10 cellular contexts compared by ENCODE assay signal in the genomic region with DNA sequence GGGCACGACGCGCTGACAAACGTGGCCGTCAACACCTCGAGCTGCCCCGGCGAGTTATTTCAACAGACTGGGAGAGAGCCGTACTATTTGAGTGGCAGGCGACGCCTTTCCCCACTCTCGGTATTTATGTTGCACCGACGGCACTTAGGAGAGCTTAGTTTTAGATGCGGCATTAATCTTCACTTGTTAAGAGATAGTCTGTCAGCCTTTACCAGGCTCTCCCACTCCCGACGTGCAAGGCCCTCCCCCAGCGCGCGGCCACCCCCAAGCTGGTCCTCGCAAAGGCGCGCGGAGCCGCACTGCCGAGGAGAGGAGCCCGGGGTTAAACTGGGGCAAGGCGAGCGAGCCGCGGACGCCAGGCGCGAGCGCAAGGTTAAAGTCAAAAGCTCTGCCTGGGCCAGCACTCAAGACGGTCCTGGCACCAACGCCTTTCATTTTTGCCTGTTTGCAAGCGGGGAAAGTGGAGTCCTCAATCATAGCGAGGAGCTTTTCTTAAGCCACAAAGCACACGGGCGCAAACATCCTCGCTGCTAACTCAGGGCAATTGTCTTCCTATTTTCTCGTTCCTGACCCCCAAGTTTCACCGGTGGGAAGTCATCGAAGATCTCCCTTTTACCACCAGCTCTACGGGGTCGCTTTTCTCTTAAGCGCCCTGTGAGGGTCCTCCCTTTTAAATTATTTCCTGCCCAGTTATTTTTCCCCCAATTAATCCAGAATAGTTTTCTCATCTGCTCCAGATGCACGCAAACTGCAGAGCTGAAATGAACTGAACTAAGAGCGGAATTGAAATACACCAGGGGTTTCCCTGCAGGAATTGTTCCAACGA.
DNase-seq lines count a peak whose midpoint lies in the region; ATAC-seq and TF ChIP-seq lines count a peak whose summit lies in the region.
"Had no signal": no experiment of that assay in that cellular context is flagged by ENCODE, and none has a peak within 500 bp of the region (broad histone marks: within the 10 kb centered on the region; RNA-seq: fewer than 3 reads in every experiment).

No MANE protein-coding gene starts in this region.

- ATAC-seq in left cardiac atrium = peak; percentile 39 to 84
- no peak for ATAC-seq in left colon

- peak overlapping the region; percentile 30 for H3K4me3 ChIP-seq in ovary
- no peak overlapping the region for H3K4me3 ChIP-seq in thyroid gland (replicated peaks in 1 of 3)
- no peak overlapping the region for H3K4me3 ChIP-seq in prostate gland

- no peaks in the 10 kb centered on the region for H3K36me3 ChIP-seq in ovary
- no peaks in the 10 kb centered on the region for H3K36me3 ChIP-seq in thyroid gland
- no peaks in the 10 kb centered on the region for H3K36me3 ChIP-seq in prostate gland

- intact Hi-C loops in left cardiac atrium (cut with DNase I) = no loop called here
- intact Hi-C loops in ovary (cut with DNase I) = loop anchor here in 1 of 4 donors (10.0 kb wide), 1 partner anchor 52 kb away; no protein-coding TSS in a partner anchor
- intact Hi-C loops in thyroid gland (cut with DNase I) = no loop called here
- intact Hi-C loops in prostate gland (cut with DNase I) = no loop called here
- intact Hi-C loops in left colon (cut with DNase I, micrococcal nuclease) = no loop called here
- intact Hi-C loops in activated T-helper 2 cell treated with anti-CD3 and anti-CD28 coated beads, Interferon-gamma antibody, Interleukin-2, Interleukin-4, amounts not matched to agents 10 μg/mL and 5 μg/mL and 100 μg/mL, durations not matched to agents 14 hours and 24 hours and 36 hours (cut with micrococcal nuclease) = loop anchor here (2.0 to 5.0 kb wide), 2 partner anchors 60 to 70 kb away; no protein-coding TSS in a partner anchor

- H3K9me3 ChIP-seq in ovary = no peaks in the 10 kb centered on the region
- no peaks in the 10 kb centered on the region for H3K9me3 ChIP-seq in thyroid gland
- H3K9me3 ChIP-seq in prostate gland = no peaks in the 10 kb centered on the region

- H3K27me3 Mint-ChIP-seq in activated T-helper 2 cell treated with anti-CD3 and anti-CD28 coated beads, Interferon-gamma antibody, Interleukin-2, Interleukin-4, amounts not matched to agents 10 μg/mL and 5 μg/mL and 100 μg/mL, durations not matched to agents 14 hours and 24 hours and 36 hours (ENCODE audit: low read depth) = peaks cover 79% of the 10 kb centered on the region

- TF ChIP-seq CTCF in ovary (IDR thresholded peaks at IDR 0.05) (no peak), thyroid gland (IDR thresholded peaks at IDR 0.05) (no peak), prostate gland (IDR thresholded peaks at IDR 0.05) (no peak)

- no peak overlapping the region for H3K27ac ChIP-seq in ovary
- no peak overlapping the region for H3K27ac ChIP-seq in thyroid gland
- H3K27ac ChIP-seq in prostate gland = no peak overlapping the region

- TF ChIP-seq EP300 in ovary (IDR thresholded peaks at IDR 0.05) = no peak

- H3K4me1 Mint-ChIP-seq in activated T-helper 2 cell treated with anti-CD3 and anti-CD28 coated beads, Interferon-gamma antibody, Interleukin-2, Interleukin-4, amounts not matched to agents 10 μg/mL and 5 μg/mL and 100 μg/mL, durations not matched to agents 14 hours and 24 hours and 36 hours (ENCODE audit: low read depth) = no peaks in the 10 kb centered on the region

- H3K4me1 ChIP-seq in ovary (ENCODE audit: insufficient read depth) (peaks cover 4% of the 10 kb centered on the region), thyroid gland (peaks cover 7 to 13% of the 10 kb centered on the region in 2 donors), prostate gland (replicated peaks) (no peaks in the 10 kb centered on the region)

- DNase-seq in EH (ENCODE audit: low read depth) = peak; percentile 17
- DNase-seq in RPMI7951 (ENCODE audit: low read depth) = peak; percentile 8
- DNase-seq in left cardiac atrium = no peak
- DNase-seq in ovary = peak in 2 of 5 donors; percentile 35 to 46
- DNase-seq in thyroid gland = no peak
- no peak for DNase-seq in prostate gland (ENCODE audit: low spot score)
- no peak for DNase-seq in left colon
- no peak for DNase-seq in activated T-helper 2 cell treated with anti-CD3 and anti-CD28 coated beads, Interferon-gamma antibody, Interleukin-2, Interleukin-4, amounts not matched to agents 10 μg/mL and 5 μg/mL and 100 μg/mL, durations not matched to agents 14 hours and 24 hours and 36 hours (ENCODE audit: low spot score)
- DNase-seq: activated CD8-positive, alpha-beta memory T cell treated with anti-CD3 and anti-CD28 coated beads, Interleukin-2, amount 50 U/mL, for 4 hours; stimulated activated CD4-positive, alpha-beta T cell treated with anti-CD3 and anti-CD28 coated beads, Interleukin-2, amount 100 ng/mL, for 24 hours had no signal

- no peaks in the 10 kb centered on the region for H3K9me3 Mint-ChIP-seq in activated T-helper 2 cell treated with anti-CD3 and anti-CD28 coated beads, Interferon-gamma antibody, Interleukin-2, Interleukin-4, amounts not matched to agents 10 μg/mL and 5 μg/mL and 100 μg/mL, durations not matched to agents 14 hours and 24 hours and 36 hours

- no peak overlapping the region for H3K4me3 Mint-ChIP-seq in activated T-helper 2 cell treated with anti-CD3 and anti-CD28 coated beads, Interferon-gamma antibody, Interleukin-2, Interleukin-4, amounts not matched to agents 10 μg/mL and 5 μg/mL and 100 μg/mL, durations not matched to agents 14 hours and 24 hours and 36 hours (ENCODE audit: low read depth)

- no peak overlapping the region for H3K27ac Mint-ChIP-seq in activated T-helper 2 cell treated with anti-CD3 and anti-CD28 coated beads, Interferon-gamma antibody, Interleukin-2, Interleukin-4, amounts not matched to agents 10 μg/mL and 5 μg/mL and 100 μg/mL, durations not matched to agents 14 hours and 24 hours and 36 hours

- 5 to 6% (median 6%) methylated on average over 50 to 51 of the region's 51 CpGs for WGBS in ovary, 3 donors
- WGBS in thyroid gland, 2 donors = 1 to 5% methylated on average over 27 to 29 of the region's 51 CpGs
- WGBS in prostate gland = 4% methylated on average over 44 of the region's 51 CpGs

- TF ChIP-seq POLR2A in ovary (IDR thresholded peaks at IDR 0.05) = no peak
- TF ChIP-seq POLR2A in thyroid gland (IDR thresholded peaks at IDR 0.05) = no peak
- no peak for TF ChIP-seq POLR2A in prostate gland (IDR thresholded peaks at IDR 0.05)

- H3K27me3 ChIP-seq in ovary (no peaks in the 10 kb centered on the region), thyroid gland (peaks cover 27% of the 10 kb centered on the region), prostate gland (replicated peaks; ENCODE audit: insufficient read depth) (peaks cover 27% of the 10 kb centered on the region)

- H3K36me3 Mint-ChIP-seq in activated T-helper 2 cell treated with anti-CD3 and anti-CD28 coated beads, Interferon-gamma antibody, Interleukin-2, Interleukin-4, amounts not matched to agents 10 μg/mL and 5 μg/mL and 100 μg/mL, durations not matched to agents 14 hours and 24 hours and 36 hours (ENCODE audit: low read depth) = no peaks in the 10 kb centered on the region

Comparison
In these comparisons a context has a peak if more than half of its experiments do, and no peak if none do; other contexts are left out.
1. DNase-seq: peak in EH (single experiment) and RPMI7951 (single experiment); none in left cardiac atrium (single experiment), thyroid gland (0 of 2), prostate gland (single experiment), left colon (0 of 2) and activated T-helper 2 cell treated with anti-CD3 and anti-CD28 coated beads, Interferon-gamma antibody, Interleukin-2, Interleukin-4, amounts not matched to agents 10 μg/mL and 5 μg/mL and 100 μg/mL, durations not matched to agents 14 hours and 24 hours and 36 hours (single experiment).